28 cellular contexts compared by ENCODE assay signal in the genomic region with DNA sequence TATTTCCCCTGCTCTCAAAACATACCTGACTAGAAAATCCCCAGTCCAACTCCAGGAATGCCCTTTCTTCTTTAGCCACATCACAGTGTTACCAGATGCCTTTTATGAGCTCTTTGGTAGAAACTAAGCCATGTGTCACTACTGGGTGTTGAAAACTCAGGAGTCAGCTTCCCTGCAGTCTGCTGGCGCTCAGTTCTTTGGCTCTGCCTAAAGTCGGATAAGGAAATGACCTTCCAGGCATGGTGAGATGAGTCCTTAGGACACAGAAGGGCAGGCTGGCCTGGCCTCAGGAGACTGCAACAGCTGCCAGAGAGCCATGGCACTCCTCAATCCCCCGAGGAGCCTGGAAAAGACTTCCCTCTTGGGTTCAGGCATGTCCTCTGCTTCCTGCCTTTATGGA.
DNase-seq lines count a peak whose midpoint lies in the region; ATAC-seq, FAIRE-seq and TF ChIP-seq lines count a peak whose summit lies in the region.
"Had no signal": no experiment of that assay in that cellular context is flagged by ENCODE, and none has a peak within 500 bp of the region (broad histone marks: within the 10 kb centered on the region; RNA-seq: fewer than 3 reads in every experiment).

No MANE protein-coding gene starts in this region.

- H3K9ac ChIP-seq in PC-3 (ENCODE audit: low read length) (no peak overlapping the region), mesendoderm (ENCODE audit: low read length) (no peak overlapping the region), SK-N-SH (no peak overlapping the region)

- CTCF ChIA-PET in PC-3 (lab: Charles Lee), result no interaction called here
- CTCF ChIA-PET in SK-N-SH (lab: Yijun Ruan, JAX), result no interaction called here

- TF ChIP-seq EP300 in SK-N-SH (IDR thresholded peaks at IDR 0.05; ENCODE audit: borderline replicate concordance in 1 of 2, low read depth in 1 of 2, low read length in 1 of 2), result no peak

- no TSS peak for BruUV-seq in PC-3 (replicated peaks; lab: Mats Ljungman, UMichigan)

- TF ChIP-seq POLR2A in H54 (IDR thresholded peaks at IDR 0.05; ENCODE audit: low read depth, low read length), result no peak

- TF ChIP-seq CTCF in AG10803 (conservative IDR thresholded peaks at IDR 0.05; ENCODE audit: low read length) (no peak), PC-3 (conservative IDR thresholded peaks at IDR 0.05; ENCODE audit: low read depth, low read length) (no peak), foreskin fibroblast (IDR thresholded peaks at IDR 0.05; ENCODE audit: low read depth, low read length) (no peak), SK-N-SH (IDR thresholded peaks at IDR 0.05) (no peak)

- H3F3A ChIP-seq in PC-3 (ENCODE audit: low read length, unreplicated experiment), result no peaks in the 10 kb centered on the region
- no peaks in the 10 kb centered on the region for H3F3A ChIP-seq in SK-N-SH (replicated peaks; ENCODE audit: insufficient read depth)

- H3K36me3 ChIP-seq in PC-3 (ENCODE audit: low read depth, low read length) (no peaks in the 10 kb centered on the region), mesendoderm (ENCODE audit: control insufficient read depth, insufficient read depth, low read length) (no peaks in the 10 kb centered on the region), SK-N-SH (replicated peaks in 1 of 2; ENCODE audit: control insufficient read depth in 1 of 2, insufficient read depth in 2 of 2, low read length in 1 of 2) (no peaks in the 10 kb centered on the region)
- H3K36me3 ChIP-seq: adrenal gland, esophagus squamous epithelium, vagina had no signal

- H3K79me2 ChIP-seq in PC-3 (ENCODE audit: low read length) (no peaks in the 10 kb centered on the region), mesendoderm (ENCODE audit: control insufficient read depth, insufficient read depth, low read length) (no peaks in the 10 kb centered on the region), SK-N-SH (ENCODE audit: insufficient read depth) (no peaks in the 10 kb centered on the region)

- FAIRE-seq in H54 (lab: Jason Lieb, UNC), result no peak
- FAIRE-seq: RCC 7860 had no signal

- no peak overlapping the region for H3K27ac ChIP-seq in PC-3 (ENCODE audit: low read length)
- no peak overlapping the region for H3K27ac ChIP-seq in mesendoderm (ENCODE audit: low read depth, low read length)
- no peak overlapping the region for H3K27ac ChIP-seq in SK-N-SH (ENCODE audit: low read depth in 2 of 2, low read length in 1 of 2)
- H3K27ac ChIP-seq in substantia nigra (ENCODE audit: low read depth, low read length, poor library complexity, severe bottlenecking), result no peak overlapping the region
- H3K27ac ChIP-seq: adrenal gland, esophagus squamous epithelium, vagina had no signal

- ATAC-seq in PC-3, result no peak
- ATAC-seq in HG03025 (IDR thresholded peaks at IDR 0.05; ENCODE audit: low FRiP score, unreplicated experiment), result no peak
- ATAC-seq: activated T-cell treated with anti-CD3 and anti-CD28 coated beads, Interleukin-2, amount 50 U/mL, for 4 hours; naive thymus-derived CD4-positive, alpha-beta T cell; T-helper 17 cell had no signal

- no peak overlapping the region for H3K4me2 ChIP-seq in PC-3 (ENCODE audit: low read length)
- H3K4me2 ChIP-seq in mesendoderm (ENCODE audit: low read length), result no peak overlapping the region
- H3K4me2 ChIP-seq in SK-N-SH, result no peak overlapping the region

- no peak overlapping the region for H3K4ac ChIP-seq in mesendoderm (ENCODE audit: low read depth, low read length)

- no peak overlapping the region for H3K56ac ChIP-seq in mesendoderm (ENCODE audit: low read length)

- no peak overlapping the region for H2BK5ac ChIP-seq in mesendoderm (ENCODE audit: low read length)

- no peaks in the 10 kb centered on the region for H3K9me2 ChIP-seq in PC-3 (replicated peaks; ENCODE audit: low read length)
- no peaks in the 10 kb centered on the region for H3K9me2 ChIP-seq in SK-N-SH

- no peak overlapping the region for H3K23ac ChIP-seq in mesendoderm (ENCODE audit: low read length)

- H4K20me1 ChIP-seq in PC-3 (ENCODE audit: low read length) (no peaks in the 10 kb centered on the region), SK-N-SH (ENCODE audit: insufficient read depth) (no peaks in the 10 kb centered on the region)

- no peaks in the 10 kb centered on the region for H3K79me1 ChIP-seq in mesendoderm (ENCODE audit: low read length)

- no peaks in the 10 kb centered on the region for H3K9me3 ChIP-seq in PC-3 (ENCODE audit: low read length)
- no peaks in the 10 kb centered on the region for H3K9me3 ChIP-seq in SK-N-SH
- H3K9me3 ChIP-seq: adrenal gland, esophagus squamous epithelium, vagina had no signal

- no peak overlapping the region for H2AK5ac ChIP-seq in mesendoderm (ENCODE audit: low read length)

- intact Hi-C loops in PC-3 (cut with micrococcal nuclease), result no loop called here

- no peak overlapping the region for H4K5ac ChIP-seq in mesendoderm (ENCODE audit: low read length)

- POLR2A ChIA-PET in PC-3 (lab: Charles Lee; ENCODE audit: unreplicated experiment), result no interaction called here
- POLR2A ChIA-PET in SK-N-SH (lab: Yijun Ruan, JAX), result no interaction called here

- WGBS in mesendoderm (ENCODE audit: extremely low coverage, insufficient coverage, low lambda C conversion rate), result no CpG with 5 or more reads among the region's 3 CpGs
- 26% methylated on average over 3 of the region's 3 CpGs for WGBS in SK-N-SH (ENCODE audit: low lambda C conversion rate)

- DNase-seq in AG10803 (ENCODE audit: low read depth) (peak; percentile 43), PC-3 (peak; percentile 19), foreskin fibroblast (peak; percentile 50 to 53), mesendoderm (peak; percentile 30), SK-N-SH (no peak), substantia nigra (lab: John Stamatoyannopoulos, UW) (no peak), H54 (ENCODE audit: insufficient read length, low spot score) (no peak)
- DNase-seq: activated CD4-positive, alpha-beta T cell treated with anti-CD3 and anti-CD28 coated beads for 48 hours; activated naive CD4-positive, alpha-beta T cell treated with Interleukin-2 at 50 U/mL for 16 hours; activated T-cell treated with anti-CD3 and anti-CD28 coated beads, Interleukin-2, amount 50 U/mL, for 4 hours; adrenal gland; CD4-positive, CD25-positive, alpha-beta regulatory T cell; cortex of kidney; esophagus squamous epithelium; HCEC 1CT; MM.1S; naive thymus-derived CD4-positive, alpha-beta T cell; NCI-H1436; NCI-H2107; NCI-H446; occipital lobe; stimulated activated CD4-positive, alpha-beta T cell treated with anti-CD3 and anti-CD28 coated beads, Interleukin-12 subunit alpha, Interleukin-12 subunit beta, amount 100 ng/mL, for 4 hours; stimulated activated CD4-positive, alpha-beta T cell treated with anti-CD3 and anti-CD28 coated beads, Interleukin-4, amount 100 ng/mL, for 4 hours; stimulated activated naive CD4-positive, alpha-beta T cell; T-helper 17 cell had no signal

- peaks cover 34% of the 10 kb centered on the region for H3K27me3 ChIP-seq in PC-3 (ENCODE audit: low read length)
- no peaks in the 10 kb centered on the region for H3K27me3 ChIP-seq in mesendoderm (ENCODE audit: insufficient read depth, low read length, poor library complexity)
- no peaks in the 10 kb centered on the region for H3K27me3 ChIP-seq in SK-N-SH (ENCODE audit: insufficient read depth)
- H3K27me3 ChIP-seq: adrenal gland, esophagus squamous epithelium, vagina had no signal

- H2AFZ ChIP-seq in PC-3 (ENCODE audit: low read length), result no peak overlapping the region
- H2AFZ ChIP-seq in SK-N-SH (ENCODE audit: low read depth), result no peak overlapping the region

- H3K18ac ChIP-seq in mesendoderm (ENCODE audit: low read length), result no peak overlapping the region

- no peak overlapping the region for H2BK120ac ChIP-seq in mesendoderm (ENCODE audit: low read depth, low read length)

- no peak for TF ChIP-seq RAD21 in SK-N-SH (IDR thresholded peaks at IDR 0.05; ENCODE audit: low read length)

- H3K4me1 ChIP-seq in PC-3 (ENCODE audit: insufficient read depth, low read length) (no peaks in the 10 kb centered on the region), mesendoderm (ENCODE audit: control insufficient read depth, low read depth, low read length) (peaks cover 1% of the 10 kb centered on the region), SK-N-SH (ENCODE audit: control insufficient read depth in 1 of 2, insufficient read depth in 2 of 2, low read depth in 1 of 2, low read length in 1 of 2) (no peaks in the 10 kb centered on the region)
- H3K4me1 ChIP-seq: adrenal gland had no signal

- H2BK15ac ChIP-seq in mesendoderm (replicated peaks; ENCODE audit: low read depth), result no peak overlapping the region

- no peak overlapping the region for H4K8ac ChIP-seq in mesendoderm (ENCODE audit: low read depth, low read length)

- H3K4me3 ChIP-seq in AG10803 (ENCODE audit: low read length) (no peak overlapping the region), PC-3 (ENCODE audit: low read length) (no peak overlapping the region), foreskin fibroblast (ENCODE audit: low read depth in 1 of 2, low read length in 2 of 2) (no peak overlapping the region), mesendoderm (ENCODE audit: low read length) (no peak overlapping the region), SK-N-SH (ENCODE audit: low read depth in 2 of 2, low read length in 1 of 2) (no peak overlapping the region)
- H3K4me3 ChIP-seq: adrenal gland, esophagus squamous epithelium, vagina had no signal

TF ChIP-seq in SK-N-SH, 30 proteins besides CTCF, POLR2A, EP300 and RAD21 (continues in another document):
- TF ChIP-seq, protein P1, sequence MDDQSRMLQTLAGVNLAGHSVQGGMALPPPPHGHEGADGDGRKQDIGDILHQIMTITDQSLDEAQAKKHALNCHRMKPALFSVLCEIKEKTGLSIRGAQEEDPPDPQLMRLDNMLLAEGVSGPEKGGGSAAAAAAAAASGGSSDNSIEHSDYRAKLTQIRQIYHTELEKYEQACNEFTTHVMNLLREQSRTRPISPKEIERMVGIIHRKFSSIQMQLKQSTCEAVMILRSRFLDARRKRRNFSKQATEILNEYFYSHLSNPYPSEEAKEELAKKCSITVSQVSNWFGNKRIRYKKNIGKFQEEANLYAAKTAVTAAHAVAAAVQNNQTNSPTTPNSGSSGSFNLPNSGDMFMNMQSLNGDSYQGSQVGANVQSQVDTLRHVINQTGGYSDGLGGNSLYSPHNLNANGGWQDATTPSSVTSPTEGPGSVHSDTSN (IDR thresholded peaks at IDR 0.05), result no peak
- no peak for TF ChIP-seq TEAD4 (IDR thresholded peaks at IDR 0.05; ENCODE audit: borderline replicate concordance, insufficient read depth)
- TF ChIP-seq TAF1 (IDR thresholded peaks at IDR 0.05; ENCODE audit: borderline replicate concordance, low read depth, low read length), result no peak
- TF ChIP-seq, protein P2, sequence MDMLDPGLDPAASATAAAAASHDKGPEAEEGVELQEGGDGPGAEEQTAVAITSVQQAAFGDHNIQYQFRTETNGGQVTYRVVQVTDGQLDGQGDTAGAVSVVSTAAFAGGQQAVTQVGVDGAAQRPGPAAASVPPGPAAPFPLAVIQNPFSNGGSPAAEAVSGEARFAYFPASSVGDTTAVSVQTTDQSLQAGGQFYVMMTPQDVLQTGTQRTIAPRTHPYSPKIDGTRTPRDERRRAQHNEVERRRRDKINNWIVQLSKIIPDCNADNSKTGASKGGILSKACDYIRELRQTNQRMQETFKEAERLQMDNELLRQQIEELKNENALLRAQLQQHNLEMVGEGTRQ (IDR thresholded peaks at IDR 0.05; ENCODE audit: borderline replicate concordance, low read depth, low read length), result no peak
- TF ChIP-seq GABPA (IDR thresholded peaks at IDR 0.05; ENCODE audit: low read depth), result no peak
- no peak for TF ChIP-seq SIN3A (IDR thresholded peaks at IDR 0.05; ENCODE audit: borderline replicate concordance, low read depth, low read length)

Comparison
In these comparisons a context has a peak if more than half of its experiments do, and no peak if none do; other contexts are left out.
1. DNase-seq: peak in AG10803 (single experiment), PC-3 (single experiment), foreskin fibroblast (2 of 2) and mesendoderm (single experiment); none in SK-N-SH (single experiment), substantia nigra (0 of 49) and H54 (single experiment).